ENCODE assay signal across 12 cellular contexts in the genomic region with DNA sequence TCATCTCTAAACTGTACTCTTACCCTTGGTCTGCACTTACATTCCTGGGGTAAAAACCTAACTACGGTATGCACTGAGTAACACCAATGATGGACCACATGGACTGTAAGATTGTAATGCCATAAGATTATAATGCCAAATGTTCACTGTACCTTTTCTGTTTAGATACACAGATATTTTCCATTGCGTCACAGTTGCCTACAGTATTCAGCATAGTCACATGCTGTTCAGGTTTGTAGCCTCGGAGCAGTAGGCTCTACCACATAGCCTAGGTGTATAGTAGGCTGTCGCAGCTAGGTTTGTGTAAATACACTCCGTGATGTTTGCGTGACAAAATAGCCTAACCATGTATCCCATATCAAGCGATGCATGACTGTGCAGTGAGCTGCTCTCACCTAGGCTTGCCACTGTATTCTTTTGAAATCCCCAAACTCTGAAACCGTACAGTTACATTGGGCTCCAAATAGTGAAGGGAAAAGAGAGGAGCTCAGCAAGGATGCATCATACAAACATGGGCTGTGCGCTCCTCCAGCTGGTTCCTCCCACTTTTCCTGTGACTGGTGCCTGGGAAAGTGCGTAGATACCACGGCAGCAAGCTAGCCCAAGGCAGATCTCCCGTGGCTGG. TPM values are rescaled to one million over a fixed set of nuclear protein-coding genes. Genes with fewer than 3 reads are reported as not detected.
DNase-seq lines count a peak whose midpoint lies in the region; ATAC-seq, FAIRE-seq and TF ChIP-seq lines count a peak whose summit lies in the region.
"Had no signal": no experiment of that assay in that cellular context is flagged by ENCODE, and none has a peak within 500 bp of the region (broad histone marks: within the 10 kb centered on the region; RNA-seq: fewer than 3 reads in every experiment).

No MANE protein-coding gene starts in this region.

- H3K4me1 Mint-ChIP-seq in progenitor cell of endocrine pancreas (ENCODE audit: low read depth): peaks cover 10% of the 10 kb centered on the region

- H3K4me3 Mint-ChIP-seq in progenitor cell of endocrine pancreas (ENCODE audit: low read depth): no peak overlapping the region

- peak overlapping the region; percentile 94 for H3K27ac Mint-ChIP-seq in progenitor cell of endocrine pancreas

- H3K36me3 Mint-ChIP-seq in progenitor cell of endocrine pancreas (ENCODE audit: insufficient read depth): no peaks in the 10 kb centered on the region

- peaks cover 8% of the 10 kb centered on the region for H3K9me3 Mint-ChIP-seq in progenitor cell of endocrine pancreas (ENCODE audit: low read depth)

- no peaks in the 10 kb centered on the region for H3K27me3 Mint-ChIP-seq in progenitor cell of endocrine pancreas

- ATAC-seq in HG03354 (IDR thresholded peaks at IDR 0.05; ENCODE audit: poor library complexity, severe bottlenecking, unreplicated experiment): no peak

- TF ChIP-seq POLR2A in GM12892 (IDR thresholded peaks at IDR 0.05; ENCODE audit: low read depth, low read length): no peak

- FAIRE-seq in GM12892 (lab: Jason Lieb, UNC) (peak; percentile 9), RCC 7860 (lab: Jason Lieb, UNC) (no peak)

- DNase-seq in GM12892 (ENCODE audit: insufficient read length) (no peak), SW480 (ENCODE audit: low spot score) (peak; percentile 17), glomerular visceral epithelial cell (ENCODE audit: extremely low spot score) (peak; percentile 66), progenitor cell of endocrine pancreas (ENCODE audit: low spot score, unreplicated experiment) (no peak), RCC 7860 (ENCODE audit: low spot score) (no peak), NCI-H1930 (lab: John Stamatoyannopoulos, UW) (no peak), NCI-H1694 (lab: John Stamatoyannopoulos, UW) (no peak)
- DNase-seq: DND-41; Karpas-422; stimulated activated CD4-positive, alpha-beta T cell treated with anti-CD3 and anti-CD28 coated beads, Interleukin-2, amount 100 ng/mL, for 24 hours; transverse colon had no signal

- no peak for TF ChIP-seq CTCF in progenitor cell of endocrine pancreas (IDR thresholded peaks at IDR 0.05; ENCODE audit: unreplicated experiment)

RNA-seq across cellular contexts. Expression of a gene that starts 35.2 kb away (rescaled TPM):
- 13.9 TPM for polyA plus RNA-seq in GM12892 (2012; ENCODE audit: missing spikeins)
- total RNA-seq in progenitor cell of endocrine pancreas: 2.2 and 2.3 TPM in 2 replicates
- total RNA-seq: transverse colon had no signal

RNA-seq across cellular contexts. Expression of a gene that starts 35.3 kb away (rescaled TPM):
- 137 TPM for polyA plus RNA-seq in GM12892 (2012; ENCODE audit: missing spikeins)
- total RNA-seq in progenitor cell of endocrine pancreas: 48.8 and 51.7 TPM in 2 replicates

Comparison
In these comparisons a context has a peak if more than half of its experiments do, and no peak if none do; other contexts are left out.
1. DNase-seq: peak in SW480 (single experiment) and glomerular visceral epithelial cell (single experiment); none in GM12892 (single experiment), progenitor cell of endocrine pancreas (single experiment), RCC 7860 (single experiment), NCI-H1930 (0 of 2) and NCI-H1694 (single experiment).